In the genomic region with DNA sequence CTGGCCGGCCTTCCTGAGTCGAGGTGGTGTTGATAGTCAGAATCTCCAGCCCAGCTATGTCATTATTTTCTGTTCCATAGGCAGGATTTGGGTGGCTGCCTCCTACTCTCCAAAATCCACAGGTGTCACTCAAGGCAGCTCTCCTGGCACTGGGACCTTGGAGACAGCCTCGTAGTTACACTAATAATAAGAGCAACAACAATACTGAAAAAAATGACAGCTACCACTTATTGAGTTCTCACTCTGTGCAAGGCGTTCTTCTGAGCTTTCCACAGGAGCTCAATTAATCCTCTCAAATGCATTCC, we compare ENCODE assay signal across 19 cellular contexts. TPM values are rescaled to one million over a fixed set of nuclear protein-coding genes. Genes with fewer than 3 reads are reported as not detected.
DNase-seq lines count a peak whose midpoint lies in the region; ATAC-seq and TF ChIP-seq lines count a peak whose summit lies in the region.
"Had no signal": no experiment of that assay in that cellular context is flagged by ENCODE, and none has a peak within 500 bp of the region (broad histone marks: within the 10 kb centered on the region; RNA-seq: fewer than 3 reads in every experiment).

No MANE protein-coding gene starts in this region.

- H3K27me3 ChIP-seq in breast epithelium = no peaks in the 10 kb centered on the region
- H3K27me3 ChIP-seq in esophagus squamous epithelium = peaks cover 0 to under 1% (median 0%) of the 10 kb centered on the region in 4 donors
- H3K27me3 ChIP-seq in sigmoid colon = peaks cover 0 to 8% (median under 1%) of the 10 kb centered on the region in 3 donors

- TF ChIP-seq CTCF in breast epithelium (IDR thresholded peaks at IDR 0.05) (no peak), MCF 10A (IDR thresholded peaks at IDR 0.05; ENCODE audit: unreplicated experiment) (no peak), WTC11 (IDR thresholded peaks at IDR 0.05) (no peak), esophagus squamous epithelium (IDR thresholded peaks at IDR 0.05) (no peak), sigmoid colon (IDR thresholded peaks at IDR 0.05) (no peak)

- peaks cover 8% of the 10 kb centered on the region for H3K9me3 Mint-ChIP-seq in MCF 10A (ENCODE audit: unreplicated experiment)
- peaks cover 16% of the 10 kb centered on the region for H3K9me3 Mint-ChIP-seq in WTC11

- no peaks in the 10 kb centered on the region for H3K4me1 ChIP-seq in breast epithelium
- H3K4me1 ChIP-seq in esophagus squamous epithelium = peaks cover 0 to 16% (median 0%) of the 10 kb centered on the region in 3 donors
- no peaks in the 10 kb centered on the region for H3K4me1 ChIP-seq in sigmoid colon

- POLR2A ChIA-PET in MCF 10A (lab: Yijun Ruan, JAX) (no interaction called here), WTC11 (lab: Charles Lee) (interaction anchor here (0.9 to 1.2 kb wide), 3 partner anchors 26 to 48 kb away, joined by 3 to 6 read pairs (median 4); no protein-coding TSS in a partner anchor)

- no peak for TF ChIP-seq EP300 in sigmoid colon (IDR thresholded peaks at IDR 0.05)

- H3K27me3 Mint-ChIP-seq in MCF 10A (ENCODE audit: insufficient read depth, unreplicated experiment) (no peaks in the 10 kb centered on the region), WTC11 (ENCODE audit: low read depth) (no peaks in the 10 kb centered on the region)

- H3K4me3 Mint-ChIP-seq in MCF 10A (ENCODE audit: unreplicated experiment) (no peak overlapping the region), WTC11 (peak overlapping the region; percentile 40; the same call in 1 of the 2 replicates)

- H3K4me3 ChIP-seq in breast epithelium (no peak overlapping the region), esophagus squamous epithelium (no peak overlapping the region), sigmoid colon (no peak overlapping the region)
- H3K4me3 ChIP-seq: HAP-1, SK-N-MC had no signal

- no peaks in the 10 kb centered on the region for H3K36me3 ChIP-seq in breast epithelium
- H3K36me3 ChIP-seq in esophagus squamous epithelium = no peaks in the 10 kb centered on the region
- no peaks in the 10 kb centered on the region for H3K36me3 ChIP-seq in sigmoid colon
- H3K36me3 ChIP-seq: HAP-1 had no signal

- intact Hi-C loops in breast epithelium (cut with DNase I; ENCODE audit: low total_unique reads) (no loop called here), MCF 10A (cut with micrococcal nuclease) (no loop called here), esophagus squamous epithelium (cut with DNase I) (no loop called here), sigmoid colon (cut with DNase I) (no loop called here)

- H3K9me3 ChIP-seq in breast epithelium (no peaks in the 10 kb centered on the region), esophagus squamous epithelium (no peaks in the 10 kb centered on the region), sigmoid colon (no peaks in the 10 kb centered on the region)
- H3K9me3 ChIP-seq: HAP-1 had no signal

- ATAC-seq in WTC11 = no peak
- ATAC-seq in HG03175 (IDR thresholded peaks at IDR 0.05; ENCODE audit: unreplicated experiment) = no peak
- ATAC-seq: Panc1, Right ventricle myocardium inferior had no signal

- DNase-seq in breast epithelium (ENCODE audit: low spot score in 2 of 2) (no peak), MCF 10A (ENCODE audit: unreplicated experiment) (no peak), WTC11 (ENCODE audit: low spot score) (no peak), esophagus squamous epithelium (lab: John Stamatoyannopoulos, UW) (no peak), sigmoid colon (peak; percentile 12), A172 (ENCODE audit: low spot score) (no peak), SKM-1 treated with dmso at 0.1 percent for 144 hours (lab: John Stamatoyannopoulos, UW; ENCODE audit: unreplicated experiment) (no peak)
- DNase-seq: EL, NCI-H1048, NCI-H1694, T-helper 1 cell had no signal

- no peak overlapping the region for H3K27ac Mint-ChIP-seq in MCF 10A (ENCODE audit: low read depth, unreplicated experiment)
- H3K27ac Mint-ChIP-seq in WTC11 = peak overlapping the region; percentile 99

- H3K4me1 Mint-ChIP-seq in MCF 10A (ENCODE audit: insufficient read depth, unreplicated experiment) (no peaks in the 10 kb centered on the region), WTC11 (peaks cover 57% of the 10 kb centered on the region)

- CTCF ChIA-PET in MCF 10A (lab: Yijun Ruan, JAX) (interaction anchor here (0.7 to 1.0 kb wide), 2 partner anchors 26 to 34 kb away, joined by 3 to 4 read pairs; no protein-coding TSS in a partner anchor), WTC11 (lab: Charles Lee) (interaction anchor here (0.8 to 7.3 kb wide), 16 partner anchors 10 to 490 kb away, joined by 3 to 82 read pairs (median 6); a partner anchor contains a TSS)

- peak overlapping the region; percentile 54 to 65 for H3K27ac ChIP-seq in breast epithelium
- H3K27ac ChIP-seq in esophagus squamous epithelium = peak overlapping the region in 3 of 4 donors; percentile 13 to 67 (median 42)
- H3K27ac ChIP-seq in sigmoid colon = no peak overlapping the region
- H3K27ac ChIP-seq: C4-2B, KMS-11, SK-N-MC had no signal

- WGBS in esophagus squamous epithelium, 2 donors = 3 to 5% methylated on average over 3 to 4 of the region's 4 CpGs
- 14 to 17% methylated on average over 4 of the region's 4 CpGs for WGBS in sigmoid colon, 2 donors

- TF ChIP-seq POLR2A in breast epithelium (IDR thresholded peaks at IDR 0.05) (no peak), esophagus squamous epithelium (IDR thresholded peaks at IDR 0.05) (no peak), sigmoid colon (IDR thresholded peaks at IDR 0.05) (no peak)

- H3K36me3 Mint-ChIP-seq in MCF 10A (ENCODE audit: insufficient read depth, unreplicated experiment) = no peaks in the 10 kb centered on the region
- peaks cover 10% of the 10 kb centered on the region for H3K36me3 Mint-ChIP-seq in WTC11

- BruUV-seq in MCF 10A (replicated peaks; lab: Mats Ljungman, UMichigan) = no TSS peak

TF ChIP-seq in WTC11, 78 proteins besides CTCF, POLR2A, EP300 and RAD21 (continues in another document):
- TF ChIP-seq ZNF219 (CRISPR knock-in tag; IDR thresholded peaks at IDR 0.05; ENCODE audit: borderline replicate concordance) (no peak), SMAD3 (CRISPR knock-in tag; IDR thresholded peaks at IDR 0.05; ENCODE audit: borderline replicate concordance) (no peak), NFE2L1 (CRISPR knock-in tag; IDR thresholded peaks at IDR 0.05) (peak; percentile 48; the same call in 1 of the 2 replicates)
- TF ChIP-seq, protein P1, sequence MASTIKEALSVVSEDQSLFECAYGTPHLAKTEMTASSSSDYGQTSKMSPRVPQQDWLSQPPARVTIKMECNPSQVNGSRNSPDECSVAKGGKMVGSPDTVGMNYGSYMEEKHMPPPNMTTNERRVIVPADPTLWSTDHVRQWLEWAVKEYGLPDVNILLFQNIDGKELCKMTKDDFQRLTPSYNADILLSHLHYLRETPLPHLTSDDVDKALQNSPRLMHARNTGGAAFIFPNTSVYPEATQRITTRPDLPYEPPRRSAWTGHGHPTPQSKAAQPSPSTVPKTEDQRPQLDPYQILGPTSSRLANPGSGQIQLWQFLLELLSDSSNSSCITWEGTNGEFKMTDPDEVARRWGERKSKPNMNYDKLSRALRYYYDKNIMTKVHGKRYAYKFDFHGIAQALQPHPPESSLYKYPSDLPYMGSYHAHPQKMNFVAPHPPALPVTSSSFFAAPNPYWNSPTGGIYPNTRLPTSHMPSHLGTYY (CRISPR knock-in tag; IDR thresholded peaks at IDR 0.05) = no peak
- TF ChIP-seq, protein P2, sequence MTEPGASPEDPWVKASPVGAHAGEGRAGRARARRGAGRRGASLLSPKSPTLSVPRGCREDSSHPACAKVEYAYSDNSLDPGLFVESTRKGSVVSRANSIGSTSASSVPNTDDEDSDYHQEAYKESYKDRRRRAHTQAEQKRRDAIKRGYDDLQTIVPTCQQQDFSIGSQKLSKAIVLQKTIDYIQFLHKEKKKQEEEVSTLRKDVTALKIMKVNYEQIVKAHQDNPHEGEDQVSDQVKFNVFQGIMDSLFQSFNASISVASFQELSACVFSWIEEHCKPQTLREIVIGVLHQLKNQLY (CRISPR knock-in tag; IDR thresholded peaks at IDR 0.05) = no peak

RNA-seq across cellular contexts. Expression of a gene that starts 12.2 kb away (rescaled TPM):
- total RNA-seq in breast epithelium (not detected), MCF 10A (2022) (not detected in 2 replicates), WTC11 (2021) (not detected in 3 replicates), esophagus squamous epithelium (100 to 1,000 TPM in 2 of 4 donors, 10 to 100 TPM in 2; 16.2 to 231 (median 115) TPM), sigmoid colon (not detected)
- 1 to 10 TPM in 1 of 3 donors, not detected in 2; 2.6 TPM for polyA plus RNA-seq in sigmoid colon
- total RNA-seq in A172 (2014; rRNA removed; shearing (Covaris generic)) = not detected in 2 replicates
- total RNA-seq: M059J, Right ventricle myocardium inferior had no signal

RNA-seq across cellular contexts. Expression of a gene that starts 17.9 kb away (rescaled TPM):
- total RNA-seq in breast epithelium (not detected), MCF 10A (2022) (not detected in 2 replicates), WTC11 (2021) (3.1 to 5.0 TPM (median 4.5 TPM) in 3 replicates), esophagus squamous epithelium (100 to 1,000 TPM; 163 to 973 (median 600) TPM), sigmoid colon (not detected)
- polyA plus RNA-seq in sigmoid colon = under 1 TPM in 2 of 3 donors, not detected in 1; 0.58 to 0.60 TPM
- not detected in 2 replicates for total RNA-seq in A172 (2014; rRNA removed; shearing (Covaris generic))
- total RNA-seq: M059J, Right ventricle myocardium inferior had no signal

RNA-seq across cellular contexts. Expression of a gene that starts 20.6 kb away (rescaled TPM):
- 10 to 100 TPM in 1 of 3 donors, 1 to 10 TPM in 1, not detected in 1; 5.6 to 21.1 TPM for total RNA-seq in breast epithelium
- not detected in 2 replicates for total RNA-seq in MCF 10A (2022)
- 0.23 to 0.55 TPM (median 0.27 TPM) in 3 replicates for total RNA-seq in WTC11 (2021)
- 100 to 1,000 TPM; 171 to 460 (median 244) TPM for total RNA-seq in esophagus squamous epithelium
- total RNA-seq in sigmoid colon = under 1 TPM in 1 of 4 donors, not detected in 3; 0.71 TPM
- polyA plus RNA-seq in sigmoid colon = under 1 TPM in 1 of 3 donors, not detected in 2; 0.76 TPM
- not detected in 2 replicates for total RNA-seq in A172 (2014; rRNA removed; shearing (Covaris generic))
- total RNA-seq: M059J, Right ventricle myocardium inferior had no signal

RNA-seq across cellular contexts. Expression of a gene that starts 27.5 kb away (rescaled TPM):
- total RNA-seq in breast epithelium (10 to 100 TPM in 1 of 3 donors, 1 to 10 TPM in 1, not detected in 1; 3.3 to 13.9 TPM), MCF 10A (2022) (not detected in 2 replicates), WTC11 (2021) (3.2 to 4.9 TPM (median 4.9 TPM) in 3 replicates), esophagus squamous epithelium (100 to 1,000 TPM in 3 of 4 donors, 10 to 100 TPM in 1; 73.4 to 816 (median 310) TPM), sigmoid colon (1 to 10 TPM in 1 of 4 donors, under 1 TPM in 1, not detected in 2; 0.82 to 2.5 TPM)
- under 1 TPM; 0.60 to 0.69 (median 0.67) TPM for polyA plus RNA-seq in sigmoid colon
- total RNA-seq in A172 (2014; rRNA removed; shearing (Covaris generic)) = not detected in 2 replicates
- total RNA-seq: M059J, Right ventricle myocardium inferior had no signal

RNA-seq across cellular contexts. Expression of a gene that starts 35.7 kb away (rescaled TPM):
- total RNA-seq in breast epithelium = under 1 TPM in 1 of 3 donors, not detected in 2; 0.98 TPM
- total RNA-seq in MCF 10A (2022) = 0.30 TPM in 1 of 2 replicates, not detected in the other
- total RNA-seq in WTC11 (2021) = 1.1 to 1.6 TPM (median 1.4 TPM) in 3 replicates
- under 1 TPM in 1 of 4 donors, not detected in 3; 0.66 TPM for total RNA-seq in esophagus squamous epithelium
- not detected for total RNA-seq in sigmoid colon
- polyA plus RNA-seq in sigmoid colon = under 1 TPM in 1 of 3 donors, not detected in 2; 0.51 TPM
- total RNA-seq in A172 (2014; rRNA removed; shearing (Covaris generic)) = not detected in 2 replicates
- total RNA-seq: M059J had no signal

Comparison
In these comparisons a context has a peak if more than half of its experiments do, and no peak if none do; other contexts are left out.
1. H3K27ac ChIP-seq: peak in breast epithelium (2 of 2) and esophagus squamous epithelium (3 of 4); none in sigmoid colon (0 of 4).
2. RNA of a gene that starts 12.2 kb away (total RNA-seq): 16.2 to 231 TPM in esophagus squamous epithelium; not detected in breast epithelium, not detected in WTC11, not detected in MCF 10A, not detected in sigmoid colon and not detected in A172; every median in the first group is over 10 times any median in the second.
3. RNA of a gene that starts 17.9 kb away (total RNA-seq): 163 to 973 TPM in esophagus squamous epithelium; 3.1 to 5.0 TPM in WTC11, not detected in breast epithelium, not detected in MCF 10A, not detected in sigmoid colon and not detected in A172; every median in the first group is over 10 times any median in the second.
4. RNA of a gene that starts 20.6 kb away (total RNA-seq): 171 to 460 TPM in esophagus squamous epithelium; 5.6 to 21.1 TPM in breast epithelium, 0.23 to 0.55 TPM in WTC11, not detected in MCF 10A, 0.71 TPM in sigmoid colon and not detected in A172; every median in the first group is over 4 times any median in the second.